1 cellular context compared by ENCODE assay signal in the genomic region with DNA sequence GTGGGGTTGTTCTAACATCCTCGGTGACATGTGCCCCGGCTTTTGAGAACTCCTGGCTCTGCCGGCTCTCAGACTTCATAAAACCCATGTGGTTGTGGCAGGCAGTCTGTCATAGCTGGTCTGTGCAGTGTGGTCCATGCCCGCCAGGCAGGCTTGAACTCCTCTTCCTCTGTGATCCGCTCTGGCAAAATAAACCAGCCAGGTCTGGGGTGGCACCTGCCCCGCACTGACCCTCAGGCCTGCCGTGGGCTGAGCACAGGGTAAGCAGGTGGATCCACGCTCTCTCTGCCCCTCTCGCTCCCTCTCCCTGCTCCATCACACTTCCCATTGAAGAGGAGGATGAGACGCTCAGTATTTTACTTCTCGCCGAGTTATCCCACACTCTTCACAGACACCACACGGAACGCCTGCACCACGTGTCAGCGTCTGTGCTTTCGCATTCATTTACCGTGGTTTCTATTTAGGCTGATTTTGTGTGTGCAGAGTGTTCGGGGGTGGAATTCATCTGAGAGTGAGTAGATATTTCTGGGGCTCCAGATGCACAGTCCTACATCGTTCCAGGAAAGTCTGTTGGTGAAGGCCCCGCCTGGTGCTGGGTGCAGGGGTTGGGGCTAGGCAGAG.
TF ChIP-seq lines count a peak whose summit lies in the region.

No MANE protein-coding gene starts in this region.

TF ChIP-seq in IMR-90, 13 proteins besides CTCF, POLR2A, EP300 and RAD21 (continued from another document):
- TF ChIP-seq, protein P1, sequence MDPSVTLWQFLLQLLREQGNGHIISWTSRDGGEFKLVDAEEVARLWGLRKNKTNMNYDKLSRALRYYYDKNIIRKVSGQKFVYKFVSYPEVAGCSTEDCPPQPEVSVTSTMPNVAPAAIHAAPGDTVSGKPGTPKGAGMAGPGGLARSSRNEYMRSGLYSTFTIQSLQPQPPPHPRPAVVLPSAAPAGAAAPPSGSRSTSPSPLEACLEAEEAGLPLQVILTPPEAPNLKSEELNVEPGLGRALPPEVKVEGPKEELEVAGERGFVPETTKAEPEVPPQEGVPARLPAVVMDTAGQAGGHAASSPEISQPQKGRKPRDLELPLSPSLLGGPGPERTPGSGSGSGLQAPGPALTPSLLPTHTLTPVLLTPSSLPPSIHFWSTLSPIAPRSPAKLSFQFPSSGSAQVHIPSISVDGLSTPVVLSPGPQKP (IDR thresholded peaks at IDR 0.05; ENCODE audit: borderline replicate concordance, low read depth, low read length) = no peak
- TF ChIP-seq, protein P2, sequence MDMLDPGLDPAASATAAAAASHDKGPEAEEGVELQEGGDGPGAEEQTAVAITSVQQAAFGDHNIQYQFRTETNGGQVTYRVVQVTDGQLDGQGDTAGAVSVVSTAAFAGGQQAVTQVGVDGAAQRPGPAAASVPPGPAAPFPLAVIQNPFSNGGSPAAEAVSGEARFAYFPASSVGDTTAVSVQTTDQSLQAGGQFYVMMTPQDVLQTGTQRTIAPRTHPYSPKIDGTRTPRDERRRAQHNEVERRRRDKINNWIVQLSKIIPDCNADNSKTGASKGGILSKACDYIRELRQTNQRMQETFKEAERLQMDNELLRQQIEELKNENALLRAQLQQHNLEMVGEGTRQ (IDR thresholded peaks at IDR 0.05; ENCODE audit: low read depth, low read length) = no peak
